In the genomic region with DNA sequence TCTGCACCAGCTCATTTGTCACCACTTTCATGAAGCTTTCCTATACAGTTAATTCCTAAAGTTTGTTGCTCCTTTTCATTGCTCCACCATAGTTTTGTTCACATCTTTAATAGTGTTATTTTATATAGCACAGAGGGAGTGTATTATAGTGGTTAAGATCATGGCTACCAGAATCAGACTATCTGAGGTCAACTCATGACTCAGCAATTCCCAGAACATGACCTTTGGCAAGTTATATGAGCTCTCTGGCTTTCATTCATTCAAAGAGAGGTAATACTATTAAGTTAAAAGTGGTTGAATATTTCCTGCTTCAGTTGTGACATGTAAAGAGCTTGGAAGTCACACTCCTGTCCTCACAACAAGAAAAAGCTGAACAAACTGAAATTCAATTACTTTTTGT, we compare ENCODE assay signal across 29 cellular contexts.
A peak's percentile ranks its signal among the peaks of the same experiment; 100 is the strongest.
DNase-seq lines count a peak whose midpoint lies in the region; ATAC-seq, FAIRE-seq and TF ChIP-seq lines count a peak whose summit lies in the region.
"Had no signal": no experiment of that assay in that cellular context is flagged by ENCODE, and none has a peak within 500 bp of the region (broad histone marks: within the 10 kb centered on the region; RNA-seq: fewer than 3 reads in every experiment).

No MANE protein-coding gene starts in this region.

- H3K4me3 ChIP-seq in A549 (no peak overlapping the region), choroid plexus epithelial cell (ENCODE audit: low read depth, low read length) (no peak overlapping the region), HepG2 (replicated peaks in 1 of 3; ENCODE audit: insufficient read depth in 1 of 3, low read depth in 2 of 3, low read length in 3 of 3) (no peak overlapping the region), SK-N-SH (ENCODE audit: low read depth in 2 of 2, low read length in 1 of 2) (no peak overlapping the region)
- H3K4me3 ChIP-seq in CD8-positive, alpha-beta memory T cell (ENCODE audit: low read length) = no peak overlapping the region
- H3K4me3 ChIP-seq: ascending aorta; BLaER1 treated with 17β-estradiol and CSF1 and Interleukin-3, amounts not matched to agents 10 nM and 100 nM; esophagus squamous epithelium; heart left ventricle; left lung; pancreas; stomach; transverse colon had no signal

- H3K27ac ChIP-seq in A549 = no peak overlapping the region
- no peak overlapping the region for H3K27ac ChIP-seq in HepG2 (ENCODE audit: extremely low read length, insufficient read depth, low read length)
- H3K27ac ChIP-seq in SK-N-SH (ENCODE audit: low read depth in 2 of 2, low read length in 1 of 2) = no peak overlapping the region
- H3K27ac ChIP-seq in CD8-positive, alpha-beta memory T cell (ENCODE audit: low read depth, low read length) = no peak overlapping the region
- H3K27ac ChIP-seq: ascending aorta; BLaER1 treated with 17β-estradiol and CSF1 and Interleukin-3, amounts not matched to agents 10 nM and 100 nM; esophagus squamous epithelium; heart left ventricle; left lung; pancreas; stomach; transverse colon had no signal

- H3K4me1 Mint-ChIP-seq in CD8-positive, alpha-beta memory T cell = no peaks in the 10 kb centered on the region
- H3K4me1 Mint-ChIP-seq: activated CD4-positive, alpha-beta T cell treated with anti-CD3 and anti-CD28 coated beads for 36 hours; activated naive CD4-positive, alpha-beta T cell treated with anti-CD3 and anti-CD28 coated beads, Interleukin-2, amount 50 U/mL, for 24 hours; nephron progenitor cell had no signal

- H3K27me3 ChIP-seq in HepG2 (ENCODE audit: control insufficient read depth in 1 of 2, insufficient read depth in 2 of 2, low read length in 2 of 2) (no peaks in the 10 kb centered on the region), SK-N-SH (ENCODE audit: insufficient read depth) (no peaks in the 10 kb centered on the region)
- H3K27me3 ChIP-seq in CD8-positive, alpha-beta memory T cell (ENCODE audit: insufficient read depth, low read length, poor library complexity, severe bottlenecking) = no peaks in the 10 kb centered on the region
- H3K27me3 ChIP-seq: ascending aorta; BLaER1 treated with 17β-estradiol and CSF1 and Interleukin-3, amounts not matched to agents 10 nM and 100 nM; esophagus squamous epithelium; heart left ventricle; left lung; pancreas; stomach; transverse colon had no signal

- no peaks in the 10 kb centered on the region for H3K27me3 Mint-ChIP-seq in CD8-positive, alpha-beta memory T cell
- H3K27me3 Mint-ChIP-seq: activated CD4-positive, alpha-beta T cell treated with anti-CD3 and anti-CD28 coated beads for 36 hours; activated naive CD4-positive, alpha-beta T cell treated with anti-CD3 and anti-CD28 coated beads, Interleukin-2, amount 50 U/mL, for 24 hours; effector memory CD8-positive, alpha-beta T cell had no signal

- H3K9me3 ChIP-seq in A549 (no peaks in the 10 kb centered on the region), HepG2 (ENCODE audit: low read length) (peaks cover 68% of the 10 kb centered on the region), SK-N-SH (no peaks in the 10 kb centered on the region)
- H3K9me3 ChIP-seq in CD8-positive, alpha-beta memory T cell (ENCODE audit: low read length) = no peaks in the 10 kb centered on the region
- H3K9me3 ChIP-seq: pancreas, transverse colon had no signal

- TF ChIP-seq RAD21 in A549 (conservative IDR thresholded peaks at IDR 0.05 in 1 of 2, IDR thresholded peaks at IDR 0.05 in 1 of 2) = no peak
- TF ChIP-seq RAD21 in HepG2 (CRISPR knock-in tag; IDR thresholded peaks at IDR 0.05) = no peak
- TF ChIP-seq RAD21 in SK-N-SH (IDR thresholded peaks at IDR 0.05; ENCODE audit: low read length) = no peak

- H3F3A ChIP-seq in SK-N-SH (replicated peaks; ENCODE audit: insufficient read depth) = no peaks in the 10 kb centered on the region

- H3K79me2 ChIP-seq in HepG2 (ENCODE audit: insufficient read depth, low read length) (no peaks in the 10 kb centered on the region), SK-N-SH (ENCODE audit: insufficient read depth) (no peaks in the 10 kb centered on the region)

- TF ChIP-seq CTCF in A549 (IDR thresholded peaks at IDR 0.05) (no peak), choroid plexus epithelial cell (conservative IDR thresholded peaks at IDR 0.05; ENCODE audit: low read depth, low read length) (no peak), HepG2 (CRISPR knock-in tag; IDR thresholded peaks at IDR 0.05) (no peak), SK-N-SH (IDR thresholded peaks at IDR 0.05) (no peak)

- no peak overlapping the region for H3K4me3 Mint-ChIP-seq in CD8-positive, alpha-beta memory T cell
- H3K4me3 Mint-ChIP-seq: activated CD4-positive, alpha-beta T cell treated with anti-CD3 and anti-CD28 coated beads for 36 hours; activated naive CD4-positive, alpha-beta T cell treated with anti-CD3 and anti-CD28 coated beads, Interleukin-2, amount 50 U/mL, for 24 hours; activated T-cell treated with anti-CD3 and anti-CD28 coated beads, Interleukin-2, amount 50 U/mL, for 72 hours; effector memory CD8-positive, alpha-beta T cell; nephron progenitor cell had no signal

- TF ChIP-seq POLR2A in A549 (IDR thresholded peaks at IDR 0.05; ENCODE audit: low read length) = no peak
- no peak for TF ChIP-seq POLR2A in HepG2 (IDR thresholded peaks at IDR 0.05; ENCODE audit: insufficient read depth in 1 of 2, low read depth in 2 of 2, low read length in 2 of 2)

- no peaks in the 10 kb centered on the region for H3K4me1 ChIP-seq in A549
- H3K4me1 ChIP-seq in HepG2 (ENCODE audit: insufficient read depth, low read length) = no peaks in the 10 kb centered on the region
- H3K4me1 ChIP-seq in SK-N-SH (ENCODE audit: control insufficient read depth in 1 of 2, insufficient read depth in 2 of 2, low read depth in 1 of 2, low read length in 1 of 2) = no peaks in the 10 kb centered on the region
- H3K4me1 ChIP-seq in CD8-positive, alpha-beta memory T cell (ENCODE audit: insufficient read depth, low read length) = no peaks in the 10 kb centered on the region
- H3K4me1 ChIP-seq: ascending aorta; BLaER1 treated with 17β-estradiol and CSF1 and Interleukin-3, amounts not matched to agents 10 nM and 100 nM; esophagus squamous epithelium; heart left ventricle; left lung; pancreas; stomach; transverse colon had no signal

- H4K20me1 ChIP-seq in HepG2 (ENCODE audit: insufficient read depth, low read length) (no peaks in the 10 kb centered on the region), SK-N-SH (ENCODE audit: insufficient read depth) (no peaks in the 10 kb centered on the region)
- H4K20me1 ChIP-seq: BLaER1 treated with 17β-estradiol and CSF1 and Interleukin-3, amounts not matched to agents 10 nM and 100 nM had no signal

- intact Hi-C loops in HepG2 (cut with micrococcal nuclease; ENCODE audit: unreplicated experiment) = no loop called here

- peaks cover 4 to 14% (median 6%) of the 10 kb centered on the region in 5 donors for H3K9me3 Mint-ChIP-seq in CD8-positive, alpha-beta memory T cell

- no peak overlapping the region for H2AFZ ChIP-seq in HepG2 (ENCODE audit: low read length)
- H2AFZ ChIP-seq in SK-N-SH (ENCODE audit: low read depth) = no peak overlapping the region

- no TSS peak for BruUV-seq in HepG2 (replicated peaks; lab: Mats Ljungman, UMichigan)

- no peak overlapping the region for H3K9ac ChIP-seq in HepG2 (ENCODE audit: insufficient read depth, low read depth, low read length)
- no peak overlapping the region for H3K9ac ChIP-seq in SK-N-SH
- H3K9ac ChIP-seq: BLaER1 treated with 17β-estradiol and CSF1 and Interleukin-3, amounts not matched to agents 10 nM and 100 nM had no signal

- FAIRE-seq in A549 (lab: Jason Lieb, UNC) (no peak), HepG2 (lab: Jason Lieb, UNC) (no peak)
- FAIRE-seq: pancreas had no signal

- H3K27ac Mint-ChIP-seq in CD8-positive, alpha-beta memory T cell = no peak overlapping the region
- H3K27ac Mint-ChIP-seq: activated CD4-positive, alpha-beta T cell treated with anti-CD3 and anti-CD28 coated beads for 36 hours; activated naive CD4-positive, alpha-beta T cell treated with anti-CD3 and anti-CD28 coated beads, Interleukin-2, amount 50 U/mL, for 24 hours; activated T-cell treated with anti-CD3 and anti-CD28 coated beads, Interleukin-2, amount 50 U/mL, for 72 hours; effector memory CD8-positive, alpha-beta T cell; nephron progenitor cell had no signal

- POLR2A ChIA-PET in A549 (lab: Yijun Ruan, JAX) (no interaction called here), HepG2 (lab: Yijun Ruan, JAX) (no interaction called here), SK-N-SH (lab: Yijun Ruan, JAX) (no interaction called here)
- POLR2A ChIA-PET in CD8-positive, alpha-beta memory T cell (lab: Charles Lee) = no interaction called here

- CTCF ChIA-PET in A549 (lab: Yijun Ruan, JAX) (interaction anchor here (1.0 kb wide), 1 partner anchor 9 kb away, joined by 4 read pairs; no protein-coding TSS in a partner anchor), HepG2 (lab: Yijun Ruan, JAX; ENCODE audit: low intra/inter-chr PET ratio, low total read pairs) (no interaction called here), SK-N-SH (lab: Yijun Ruan, JAX) (no interaction called here)
- CTCF ChIA-PET in CD8-positive, alpha-beta memory T cell (lab: Charles Lee) = no interaction called here

- TF ChIP-seq EP300 in A549 (IDR thresholded peaks at IDR 0.05) (no peak), HepG2 (IDR thresholded peaks at IDR 0.05; ENCODE audit: low read depth in 2 of 2, low read length in 2 of 2) (no peak), HepG2 (CRISPR knock-in tag; IDR thresholded peaks at IDR 0.05; ENCODE audit: borderline replicate concordance) (no peak), SK-N-SH (IDR thresholded peaks at IDR 0.05; ENCODE audit: borderline replicate concordance in 1 of 2, low read depth in 1 of 2, low read length in 1 of 2) (no peak)

- H3K36me3 ChIP-seq in HepG2 (replicated peaks in 1 of 2; ENCODE audit: control insufficient read depth in 1 of 2, insufficient read depth in 2 of 2, low read length in 2 of 2) = no peaks in the 10 kb centered on the region
- H3K36me3 ChIP-seq in SK-N-SH (replicated peaks in 1 of 2; ENCODE audit: control insufficient read depth in 1 of 2, insufficient read depth in 2 of 2, low read length in 1 of 2) = no peaks in the 10 kb centered on the region
- H3K36me3 ChIP-seq in CD8-positive, alpha-beta memory T cell (ENCODE audit: insufficient read depth, low read length) = no peaks in the 10 kb centered on the region
- H3K36me3 ChIP-seq: ascending aorta, esophagus squamous epithelium, heart left ventricle, left lung, pancreas, stomach, transverse colon had no signal

- no peak overlapping the region for H3K4me2 ChIP-seq in A549
- H3K4me2 ChIP-seq in HepG2 (ENCODE audit: low read depth, low read length) = no peak overlapping the region
- H3K4me2 ChIP-seq in SK-N-SH = no peak overlapping the region
- H3K4me2 ChIP-seq: BLaER1 treated with 17β-estradiol and CSF1 and Interleukin-3, amounts not matched to agents 10 nM and 100 nM had no signal

- ATAC-seq in A549 = no peak
- no peak for ATAC-seq in HepG2
- ATAC-seq: activated CD4-positive, alpha-beta T cell treated with anti-CD3 and anti-CD28 coated beads for 36 hours; activated T-cell treated with anti-CD3 and anti-CD28 coated beads, Interleukin-2, amount 50 U/mL, for 72 hours; effector memory CD8-positive, alpha-beta T cell; heart left ventricle; left lung; pancreas; right cardiac atrium had no signal

- DNase-seq in A549 (ENCODE audit: low read depth in 1 of 2, low spot score in 1 of 2) (no peak), LHCN-M2 (ENCODE audit: low read depth) (peak; percentile 55), choroid plexus epithelial cell (ENCODE audit: low read depth) (peak; percentile 27), HepG2 (ENCODE audit: low spot score) (no peak), SK-N-SH (no peak), KBM-7 (no peak), UCSD-AML1 (lab: John Stamatoyannopoulos, UW; ENCODE audit: unreplicated experiment) (no peak)
- no peak for DNase-seq in CD8-positive, alpha-beta memory T cell
- DNase-seq: activated CD4-positive, alpha-beta T cell treated with anti-CD3 and anti-CD28 coated beads for 36 hours; activated T-cell treated with anti-CD3 and anti-CD28 coated beads, Interleukin-2, amount 50 U/mL, for 72 hours; effector memory CD8-positive, alpha-beta T cell; esophagus squamous epithelium; H7; heart left ventricle; left lung; midbrain; NCI-H187 treated with DMSO at 0.1 percent for 48 hours; NCI-H226; NCI-H82; nephron progenitor cell; pancreas; right cardiac atrium; SHP77 treated with DMSO at 0.1 percent for 48 hours; stimulated activated CD4-positive, alpha-beta T cell treated with anti-CD3 and anti-CD28 coated beads, Interleukin-15, amount 100 ng/mL, for 24 hours; stomach; transverse colon had no signal

- H3K9me2 ChIP-seq in SK-N-SH = 0 out of 2 replicates have a peak, but pooled peaks cover 4% of the 10 kb centered on the region

- no peaks in the 10 kb centered on the region for H3K36me3 Mint-ChIP-seq in CD8-positive, alpha-beta memory T cell
- H3K36me3 Mint-ChIP-seq: activated naive CD4-positive, alpha-beta T cell treated with anti-CD3 and anti-CD28 coated beads, Interleukin-2, amount 50 U/mL, for 24 hours had no signal

- in situ Hi-C loops in HepG2 (cut with HindIII; ENCODE audit: extremely low pct_ligation_motif_present, low pct_unique_long_range_greater_than_20kb) (no loop called here), KBM-7 (cut with MboI; ENCODE audit: low pct_unique_long_range_greater_than_20kb, low sequenced_read_pairs) (no loop called here)

Comparison
In these comparisons a context has a peak if more than half of its experiments do, and no peak if none do; other contexts are left out.
1. DNase-seq: peak in LHCN-M2 (single experiment) and choroid plexus epithelial cell (single experiment); none in A549 (0 of 2), HepG2 (single experiment), SK-N-SH (single experiment), CD8-positive, alpha-beta memory T cell (0 of 5), KBM-7 (single experiment) and UCSD-AML1 (single experiment).
2. Of the 38 proteins assayed by ChIP-seq in both HepG2 and A549: peak only in HepG2: none; only in A549: none; in both: MAFK and NFE2L2; in neither: 36.